In the genomic region with DNA sequence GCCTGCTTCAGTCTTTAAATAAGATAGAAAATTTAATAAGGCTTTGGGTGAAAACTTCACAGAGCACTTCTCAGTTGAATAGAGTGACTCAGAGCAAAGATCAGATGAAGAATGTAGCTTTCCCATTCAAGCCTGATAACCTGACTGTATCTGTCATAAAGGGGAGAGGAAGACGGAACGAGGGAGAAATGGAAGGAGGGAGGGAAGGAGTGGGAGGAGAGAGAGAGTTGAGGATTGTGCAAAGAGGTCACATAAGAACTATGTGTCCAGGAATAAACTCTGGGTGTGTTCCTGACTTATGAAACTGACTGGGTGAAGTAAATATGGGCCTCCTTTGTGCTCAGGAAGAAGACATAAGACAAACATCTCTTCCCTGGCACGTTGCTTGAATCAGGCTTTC, we compare ENCODE assay signal across 1 cellular context.
TF ChIP-seq lines count a peak whose summit lies in the region.

No MANE protein-coding gene starts in this region.

TF ChIP-seq in IMR-90, 13 proteins besides CTCF, POLR2A, EP300 and RAD21:
- TF ChIP-seq CHD1 (IDR thresholded peaks at IDR 0.05; ENCODE audit: low read depth, low read length) (no peak), MXI1 (IDR thresholded peaks at IDR 0.05; ENCODE audit: borderline replicate concordance, low read depth, low read length) (no peak), CEBPB (IDR thresholded peaks at IDR 0.05; ENCODE audit: low read depth, low read length) (peak; percentile 57)
